In the genomic region with DNA sequence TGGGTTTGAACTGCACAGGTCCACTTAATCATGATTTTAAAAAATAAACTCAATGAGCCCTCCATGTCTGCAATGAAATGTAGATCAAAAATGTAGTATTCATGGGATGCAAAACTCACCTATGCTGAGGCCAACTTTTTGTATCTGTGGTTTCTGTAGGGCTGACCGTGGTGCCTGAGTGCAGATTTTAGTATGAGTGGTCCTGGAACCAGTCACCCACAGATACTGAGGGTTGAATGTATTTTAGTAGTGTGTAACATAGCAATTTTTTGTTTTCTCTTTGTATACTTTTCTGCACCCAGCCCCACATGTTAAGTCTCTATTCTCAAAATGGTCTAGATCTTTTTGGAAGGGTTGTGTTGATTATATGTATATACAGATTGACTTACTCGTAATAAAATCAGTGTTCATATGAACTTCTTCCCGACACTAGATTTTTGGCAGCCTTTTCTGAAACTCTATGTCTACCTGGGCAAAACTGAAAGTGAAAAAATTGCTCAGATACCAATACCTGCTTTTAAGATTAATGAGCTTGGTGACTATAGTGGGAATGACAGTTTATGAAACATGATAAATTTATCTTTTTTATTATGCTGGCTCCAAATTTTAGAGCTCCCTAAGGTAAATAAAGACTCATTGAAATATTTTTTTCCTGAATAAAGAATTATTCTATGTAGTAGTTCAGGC, we compare ENCODE assay signal across 14 cellular contexts. TPM values are rescaled to one million over a fixed set of nuclear protein-coding genes. Genes with fewer than 3 reads are reported as not detected.
A peak's percentile ranks its signal among the peaks of the same experiment; 100 is the strongest.
DNase-seq lines count a peak whose midpoint lies in the region; ATAC-seq and TF ChIP-seq lines count a peak whose summit lies in the region.
"Had no signal": no experiment of that assay in that cellular context is flagged by ENCODE, and none has a peak within 500 bp of the region (broad histone marks: within the 10 kb centered on the region; RNA-seq: fewer than 3 reads in every experiment).

No MANE protein-coding gene starts in this region.

- H4K8ac ChIP-seq in neuronal stem cell (ENCODE audit: low read depth, low read length): no peak overlapping the region

- H2BK12ac ChIP-seq in neuronal stem cell (ENCODE audit: low read length): no peak overlapping the region

- H3K79me2 ChIP-seq in OCI-LY1 (ENCODE audit: insufficient read depth, low read length): peaks cover 8% of the 10 kb centered on the region

- peak overlapping the region; percentile 39 to 81 (median 44) for H3K27ac Mint-ChIP-seq in CD4-positive, CD25-positive, alpha-beta regulatory T cell

- peak overlapping the region; percentile 7 to 73 (median 60) for H3K4me3 Mint-ChIP-seq in CD4-positive, CD25-positive, alpha-beta regulatory T cell

- H4K20me1 ChIP-seq in OCI-LY1 (ENCODE audit: insufficient read depth, low read length): no peaks in the 10 kb centered on the region
- H4K20me1 ChIP-seq: BLaER1 had no signal

- no peaks in the 10 kb centered on the region for H3K9me2 ChIP-seq in OCI-LY1 (ENCODE audit: low read depth, low read length)
- H3K9me2 ChIP-seq: SK-N-SH had no signal

- H3K4me1 ChIP-seq in CD4-positive, CD25-positive, alpha-beta regulatory T cell (ENCODE audit: control insufficient read depth, insufficient read depth, low read length, poor library complexity, severe bottlenecking): peaks cover 22% of the 10 kb centered on the region
- H3K4me1 ChIP-seq in OCI-LY1 (ENCODE audit: insufficient read depth, low read length, severe bottlenecking): peaks cover 30% of the 10 kb centered on the region
- H3K4me1 ChIP-seq in neuronal stem cell (ENCODE audit: control insufficient read depth in 2 of 2, insufficient read depth in 1 of 2, low read depth in 1 of 2, low read length in 2 of 2): peaks cover 10 to 12% of the 10 kb centered on the region in 2 donors
- H3K4me1 ChIP-seq: tibial artery had no signal

- no CpG with 5 or more reads among the region's 3 CpGs for WGBS in neuronal stem cell (ENCODE audit: extremely low coverage in 2 of 2, insufficient read length in 2 of 2, insufficient replicate concordance in 1 of 2), 2 donors

- H3K4me2 ChIP-seq in OCI-LY1 (ENCODE audit: low read length): peak overlapping the region; percentile 25
- no peak overlapping the region for H3K4me2 ChIP-seq in neuronal stem cell (ENCODE audit: insufficient read depth, low read length, poor library complexity, severe bottlenecking)
- H3K4me2 ChIP-seq: BLaER1, SK-N-SH had no signal

- H2AK5ac ChIP-seq in neuronal stem cell (ENCODE audit: low read depth, low read length): no peak overlapping the region

- DNase-seq in CD4-positive, CD25-positive, alpha-beta regulatory T cell: peak in 1 of 3 donors; percentile 50
- no peak for DNase-seq in neuronal stem cell (ENCODE audit: low spot score)
- DNase-seq in NCI-H1105 (lab: John Stamatoyannopoulos, UW): no peak
- no peak for DNase-seq in SIG-M5 (lab: John Stamatoyannopoulos, UW)
- no peak for DNase-seq in GM10266 (ENCODE audit: extremely low spot score)
- DNase-seq: activated effector memory CD4-positive, alpha-beta T cell treated with anti-CD3 and anti-CD28 coated beads, Interleukin-2, amount 50 U/mL, for 16 hours; NCI-H1694 treated with DMSO at 0.1 percent for 48 hours; SK-N-SH; tibial artery had no signal

- no peak overlapping the region for H3K23ac ChIP-seq in neuronal stem cell (ENCODE audit: low read depth, low read length, poor library complexity)

- no peak overlapping the region for H3K18ac ChIP-seq in neuronal stem cell (ENCODE audit: low read length)

- H3K27ac ChIP-seq in CD4-positive, CD25-positive, alpha-beta regulatory T cell (ENCODE audit: insufficient read depth, low read length, poor library complexity, severe bottlenecking): no peak overlapping the region
- H3K27ac ChIP-seq in OCI-LY1 (ENCODE audit: low read depth, low read length, poor library complexity, severe bottlenecking) (no peak overlapping the region), neuronal stem cell (replicated peaks; ENCODE audit: low read length) (no peak overlapping the region)
- H3K27ac ChIP-seq: BLaER1, tibial artery had no signal

- peak overlapping the region; percentile 80 for H3K4me3 ChIP-seq in CD4-positive, CD25-positive, alpha-beta regulatory T cell (ENCODE audit: low read depth, low read length)
- H3K4me3 ChIP-seq in OCI-LY1 (ENCODE audit: low read depth, low read length, poor library complexity, severe bottlenecking) (no peak overlapping the region), neuronal stem cell (ENCODE audit: low read length in 2 of 2) (no peak overlapping the region)
- H3K4me3 ChIP-seq: BLaER1, tibial artery had no signal

- no peak for TF ChIP-seq CTCF in OCI-LY1 (IDR thresholded peaks at IDR 0.05; ENCODE audit: low read length)
- TF ChIP-seq CTCF in GM10266 (IDR thresholded peaks at IDR 0.05; ENCODE audit: control insufficient read depth, insufficient read depth, low read depth, missing control alignments): no peak

- no peaks in the 10 kb centered on the region for H3K79me1 ChIP-seq in neuronal stem cell (ENCODE audit: low read depth, low read length)

- H4K91ac ChIP-seq in neuronal stem cell (ENCODE audit: low read depth, low read length, poor library complexity): no peak overlapping the region

- H3K14ac ChIP-seq in neuronal stem cell (ENCODE audit: low read length): no peak overlapping the region

- H2AFZ ChIP-seq in OCI-LY1 (ENCODE audit: low read length) (no peak overlapping the region), neuronal stem cell (ENCODE audit: low read length) (no peak overlapping the region)

- H2BK5ac ChIP-seq in neuronal stem cell (ENCODE audit: low read length): no peak overlapping the region

- H3K4me1 Mint-ChIP-seq in CD4-positive, CD25-positive, alpha-beta regulatory T cell: peaks cover 42 to 62% (median 46%) of the 10 kb centered on the region in 4 donors

- ATAC-seq in CD4-positive, CD25-positive, alpha-beta regulatory T cell (ENCODE audit: low read depth in 2 of 2): peak; percentile 46 to 47
- peak; percentile 79 for ATAC-seq in GM19043 (IDR thresholded peaks at IDR 0.05; ENCODE audit: low read depth, unreplicated experiment)
- ATAC-seq in HG02870 (IDR thresholded peaks at IDR 0.05; ENCODE audit: unreplicated experiment): peak; percentile 89
- ATAC-seq: esophagus mucosa had no signal

- no peaks in the 10 kb centered on the region for H3K27me3 ChIP-seq in CD4-positive, CD25-positive, alpha-beta regulatory T cell (ENCODE audit: control insufficient read depth, insufficient read depth, low read length)
- H3K27me3 ChIP-seq in OCI-LY1 (ENCODE audit: insufficient read depth, low read length) (no peaks in the 10 kb centered on the region), neuronal stem cell (ENCODE audit: control insufficient read depth in 3 of 3, insufficient read depth in 3 of 3, low read depth in 1 of 3, low read length in 3 of 3) (no peaks in the 10 kb centered on the region)
- H3K27me3 ChIP-seq: BLaER1, tibial artery had no signal

- no peaks in the 10 kb centered on the region for H3K9me3 ChIP-seq in CD4-positive, CD25-positive, alpha-beta regulatory T cell (ENCODE audit: control insufficient read depth in 2 of 2, low read length in 2 of 2)
- H3K9me3 ChIP-seq in OCI-LY1 (ENCODE audit: low read length) (no peaks in the 10 kb centered on the region), neuronal stem cell (replicated peaks in 1 of 2; ENCODE audit: control insufficient read depth in 2 of 2, insufficient read depth in 1 of 2, low read depth in 1 of 2, low read length in 2 of 2) (no peaks in the 10 kb centered on the region)
- H3K9me3 ChIP-seq: BLaER1, SK-N-SH, tibial artery had no signal

- no peak overlapping the region for H3K4ac ChIP-seq in neuronal stem cell (ENCODE audit: low read length)

- H3K9me3 Mint-ChIP-seq in CD4-positive, CD25-positive, alpha-beta regulatory T cell: no peaks in the 10 kb centered on the region

- 0 out of 2 replicates have a peak overlapping the region, but pooled peaks have one; percentile 25 for H3K9ac ChIP-seq in OCI-LY1 (ENCODE audit: low read length)
- H3K9ac ChIP-seq in neuronal stem cell (ENCODE audit: low read depth, low read length, poor library complexity): no peak overlapping the region
- H3K9ac ChIP-seq: BLaER1, SK-N-SH had no signal

- H3F3A ChIP-seq in OCI-LY1 (ENCODE audit: insufficient read depth, low read length): no peaks in the 10 kb centered on the region

- no peak overlapping the region for H2BK15ac ChIP-seq in neuronal stem cell (ENCODE audit: low read length)

- peaks cover 14% of the 10 kb centered on the region for H3K36me3 Mint-ChIP-seq in CD4-positive, CD25-positive, alpha-beta regulatory T cell

- H3K36me3 ChIP-seq in CD4-positive, CD25-positive, alpha-beta regulatory T cell (ENCODE audit: control insufficient read depth, insufficient read depth, low read length): peaks cover 5% of the 10 kb centered on the region
- H3K36me3 ChIP-seq in OCI-LY1 (ENCODE audit: insufficient read depth, low read length) (peaks cover 30% of the 10 kb centered on the region), neuronal stem cell (replicated peaks in 1 of 2; ENCODE audit: control insufficient read depth in 2 of 2, insufficient read depth in 2 of 2, low read length in 2 of 2) (no peaks in the 10 kb centered on the region)
- H3K36me3 ChIP-seq: BLaER1 had no signal

- H3K27me3 Mint-ChIP-seq in CD4-positive, CD25-positive, alpha-beta regulatory T cell: no peaks in the 10 kb centered on the region

- no peak overlapping the region for H2BK120ac ChIP-seq in neuronal stem cell (ENCODE audit: low read depth, low read length)

RNA-seq across cellular contexts. Expression of a gene that starts 51.6 kb away (rescaled TPM):
- total RNA-seq in CD4-positive, CD25-positive, alpha-beta regulatory T cell: 12.6 TPM
- polyA plus RNA-seq in CD4-positive, CD25-positive, alpha-beta regulatory T cell: 10 to 100 TPM; 19.1 to 36.5 (median 28.9) TPM
- polyA plus RNA-seq in neuronal stem cell (2013, experiment 1 of 2): 2.3 TPM
- 2.9 TPM for polyA plus RNA-seq in neuronal stem cell (2013, experiment 2 of 2)
